In the genomic region with DNA sequence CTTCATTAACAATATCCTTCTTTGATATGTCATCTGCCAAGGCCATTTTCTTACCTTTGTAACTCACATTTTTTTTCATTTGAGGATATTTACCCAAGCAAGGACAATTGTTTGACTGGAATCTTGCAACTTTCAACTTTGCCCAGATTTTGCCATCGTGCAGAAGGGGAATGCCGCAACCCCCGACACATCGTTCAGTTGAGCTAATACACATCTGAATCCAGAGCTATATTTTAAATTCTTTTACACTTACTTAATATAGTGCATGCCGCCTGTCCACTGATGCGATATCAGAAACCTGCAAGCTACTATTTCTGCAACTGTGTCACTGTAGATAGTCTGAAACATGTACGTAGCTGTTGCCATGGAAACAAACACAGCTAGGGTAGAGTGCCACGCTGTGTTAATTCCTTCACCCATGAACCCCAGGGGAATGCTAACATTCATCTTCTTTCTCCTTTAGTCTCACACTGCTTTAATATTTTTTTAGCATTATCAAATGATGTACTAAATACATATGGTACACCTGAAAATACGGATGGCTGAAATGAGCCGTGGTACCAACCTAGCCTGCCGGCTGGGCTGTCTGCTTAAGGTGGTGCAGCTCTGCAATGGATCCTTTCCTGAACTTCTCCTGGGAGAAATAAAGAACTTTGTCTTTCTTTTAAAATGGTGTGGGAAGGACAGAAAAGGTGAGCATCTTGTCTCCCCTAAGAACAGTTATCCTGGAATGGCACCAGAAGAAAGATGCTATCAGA, we compare ENCODE assay signal across 1 cellular context.
TF ChIP-seq lines count a peak whose summit lies in the region.

No MANE protein-coding gene starts in this region.

TF ChIP-seq in SK-N-SH treated with all-trans-retinoic acid at 6 μM for 48 hours, 23 proteins besides CTCF, POLR2A, EP300 and RAD21 (continued from another document):
- TF ChIP-seq TSHZ2 (CRISPR knock-in tag; IDR thresholded peaks at IDR 0.05) (no peak), ESRRG (CRISPR knock-in tag; IDR thresholded peaks at IDR 0.05) (no peak), TOX (CRISPR knock-in tag; IDR thresholded peaks at IDR 0.05; ENCODE audit: borderline replicate concordance) (no peak), RARB (CRISPR knock-in tag; IDR thresholded peaks at IDR 0.05) (no peak), TCF4 (CRISPR knock-in tag; IDR thresholded peaks at IDR 0.05; ENCODE audit: borderline replicate concordance) (no peak), ZC3H10 (CRISPR knock-in tag; IDR thresholded peaks at IDR 0.05) (no peak)
TF ChIP-seq in SK-N-SH treated with all-trans-retinoic acid at 6 μM for 48 hours: peak in this region for 0.
